In genomic region chr22:48717076-48717810, GRCh38 we compare ENCODE assay signal across 21 cellular contexts.
A peak's percentile ranks its signal among the peaks of the same experiment; 100 is the strongest.
DNase-seq lines count a peak whose midpoint lies in the region; ATAC-seq and TF ChIP-seq lines count a peak whose summit lies in the region.
"Had no signal": no experiment of that assay in that cellular context is flagged by ENCODE, and none has a peak within 500 bp of the region (broad histone marks: within the 10 kb centered on the region; RNA-seq: fewer than 3 reads in every experiment).

No MANE protein-coding gene starts in this region.

- H3K27me3 ChIP-seq in H7 (ENCODE audit: control insufficient read depth, insufficient read depth, low read length) = no peaks in the 10 kb centered on the region
- H3K27me3 ChIP-seq in endodermal cell (ENCODE audit: control insufficient read depth, insufficient read depth, low read length, poor library complexity, severe bottlenecking) = no peaks in the 10 kb centered on the region

- H3K36me3 ChIP-seq in H7 (replicated peaks; ENCODE audit: control insufficient read depth, insufficient read depth, low read length) = no peaks in the 10 kb centered on the region
- H3K36me3 ChIP-seq in endodermal cell (ENCODE audit: control insufficient read depth, insufficient read depth, low read length) = no peaks in the 10 kb centered on the region

- H3K36me3 Mint-ChIP-seq in CD14-positive monocyte (no peaks in the 10 kb centered on the region), endodermal cell (ENCODE audit: low read depth) (peaks cover 22% of the 10 kb centered on the region), osteocyte (ENCODE audit: unreplicated experiment) (peaks cover 7% of the 10 kb centered on the region)
- no peaks in the 10 kb centered on the region for H3K36me3 Mint-ChIP-seq in activated T-helper 2 cell treated with anti-CD3 and anti-CD28 coated beads, Interferon-gamma antibody, Interleukin-2, Interleukin-4, amounts not matched to agents 10 μg/mL and 5 μg/mL and 100 μg/mL, durations not matched to agents 14 hours and 24 hours and 36 hours (ENCODE audit: low read depth)

- no peak overlapping the region for H3K27ac ChIP-seq in endodermal cell (ENCODE audit: low read depth, low read length)
- H3K27ac ChIP-seq: GM23248, PC-9, SK-N-MC had no signal

- H3K27me3 Mint-ChIP-seq in CD14-positive monocyte (ENCODE audit: low read depth in 3 of 3) (peaks cover 0 to 14% (median 2%) of the 10 kb centered on the region in 3 donors), endodermal cell (ENCODE audit: insufficient read depth) (no peaks in the 10 kb centered on the region), osteocyte (ENCODE audit: unreplicated experiment) (no peaks in the 10 kb centered on the region)
- H3K27me3 Mint-ChIP-seq in stimulated activated naive CD8-positive, alpha-beta T cell treated with anti-CD3 and anti-CD28 coated beads, Interleukin-15, amount 100 ng/mL, for 72 hours = peaks cover 46% of the 10 kb centered on the region
- H3K27me3 Mint-ChIP-seq in activated T-helper 2 cell treated with anti-CD3 and anti-CD28 coated beads, Interferon-gamma antibody, Interleukin-2, Interleukin-4, amounts not matched to agents 10 μg/mL and 5 μg/mL and 100 μg/mL, durations not matched to agents 14 hours and 24 hours and 36 hours (ENCODE audit: low read depth) = no peaks in the 10 kb centered on the region

- no peak overlapping the region for H3K4me3 ChIP-seq in H7 (ENCODE audit: insufficient read depth, low read depth, low read length)
- H3K4me3 ChIP-seq in endodermal cell (ENCODE audit: low read length) = no peak overlapping the region
- H3K4me3 ChIP-seq: GM23248, PC-9, SK-N-MC had no signal

- H3K9me3 ChIP-seq in endodermal cell (ENCODE audit: control insufficient read depth, low read length) = peaks cover 6% of the 10 kb centered on the region

- DNase-seq in CD14-positive monocyte (ENCODE audit: low spot score) (peak; percentile 7), H7 (peak; percentile 62), endodermal cell (peak; percentile 73), osteocyte (ENCODE audit: extremely low spot score, unreplicated experiment) (no peak), RKO (ENCODE audit: low spot score) (no peak)
- DNase-seq in stimulated activated naive CD8-positive, alpha-beta T cell treated with anti-CD3 and anti-CD28 coated beads, Interleukin-15, amount 100 ng/mL, for 72 hours = no peak
- DNase-seq in activated T-helper 2 cell treated with anti-CD3 and anti-CD28 coated beads, Interferon-gamma antibody, Interleukin-2, Interleukin-4, amounts not matched to agents 10 μg/mL and 5 μg/mL and 100 μg/mL, durations not matched to agents 14 hours and 24 hours and 36 hours (ENCODE audit: low spot score) = no peak
- DNase-seq: ACHN, AML-193, COR-L47, GM23248, HFFc6, NCI-H1092, NCI-H146, NCI-H2081, NCI-H510A treated with DMSO at 0.1 percent for 48 hours, NCI-H82, PC-9, Right ventricle myocardium superior had no signal

- ATAC-seq in stimulated activated naive CD8-positive, alpha-beta T cell treated with anti-CD3 and anti-CD28 coated beads, Interleukin-15, amount 100 ng/mL, for 72 hours = no peak
- ATAC-seq in GM19463 (IDR thresholded peaks at IDR 0.05; ENCODE audit: unreplicated experiment) = no peak

- TF ChIP-seq CTCF in CD14-positive monocyte (IDR thresholded peaks at IDR 0.05) = no peak
- no peak for TF ChIP-seq CTCF in endodermal cell (conservative IDR thresholded peaks at IDR 0.05)
- no peak for TF ChIP-seq CTCF in osteocyte (IDR thresholded peaks at IDR 0.05)

- no peak overlapping the region for H3K27ac Mint-ChIP-seq in CD14-positive monocyte
- peak overlapping the region; percentile 85 for H3K27ac Mint-ChIP-seq in endodermal cell
- peak overlapping the region; percentile 70 for H3K27ac Mint-ChIP-seq in osteocyte (ENCODE audit: unreplicated experiment)
- H3K27ac Mint-ChIP-seq in stimulated activated naive CD8-positive, alpha-beta T cell treated with anti-CD3 and anti-CD28 coated beads, Interleukin-15, amount 100 ng/mL, for 72 hours = no peak overlapping the region
- no peak overlapping the region for H3K27ac Mint-ChIP-seq in activated T-helper 2 cell treated with anti-CD3 and anti-CD28 coated beads, Interferon-gamma antibody, Interleukin-2, Interleukin-4, amounts not matched to agents 10 μg/mL and 5 μg/mL and 100 μg/mL, durations not matched to agents 14 hours and 24 hours and 36 hours
- H3K27ac Mint-ChIP-seq: HFFc6 had no signal

- no peaks in the 10 kb centered on the region for H3K4me1 Mint-ChIP-seq in CD14-positive monocyte
- H3K4me1 Mint-ChIP-seq in endodermal cell = peaks cover 2% of the 10 kb centered on the region
- peaks cover 21% of the 10 kb centered on the region for H3K4me1 Mint-ChIP-seq in osteocyte (ENCODE audit: unreplicated experiment)
- peaks cover 18% of the 10 kb centered on the region for H3K4me1 Mint-ChIP-seq in stimulated activated naive CD8-positive, alpha-beta T cell treated with anti-CD3 and anti-CD28 coated beads, Interleukin-15, amount 100 ng/mL, for 72 hours
- no peaks in the 10 kb centered on the region for H3K4me1 Mint-ChIP-seq in activated T-helper 2 cell treated with anti-CD3 and anti-CD28 coated beads, Interferon-gamma antibody, Interleukin-2, Interleukin-4, amounts not matched to agents 10 μg/mL and 5 μg/mL and 100 μg/mL, durations not matched to agents 14 hours and 24 hours and 36 hours (ENCODE audit: low read depth)

- H3K9me3 Mint-ChIP-seq in CD14-positive monocyte = peaks cover 0 to 10% (median 4%) of the 10 kb centered on the region in 7 donors
- H3K9me3 Mint-ChIP-seq in endodermal cell = peaks cover 5% of the 10 kb centered on the region
- peaks cover 4% of the 10 kb centered on the region for H3K9me3 Mint-ChIP-seq in osteocyte (ENCODE audit: unreplicated experiment)
- peaks cover 0 to 13% of the 10 kb centered on the region in 2 donors for H3K9me3 Mint-ChIP-seq in stimulated activated naive CD8-positive, alpha-beta T cell treated with anti-CD3 and anti-CD28 coated beads, Interleukin-15, amount 100 ng/mL, for 72 hours
- peaks cover 5% of the 10 kb centered on the region for H3K9me3 Mint-ChIP-seq in activated T-helper 2 cell treated with anti-CD3 and anti-CD28 coated beads, Interferon-gamma antibody, Interleukin-2, Interleukin-4, amounts not matched to agents 10 μg/mL and 5 μg/mL and 100 μg/mL, durations not matched to agents 14 hours and 24 hours and 36 hours

- 84 to 89% methylated on average over 17 to 24 of the region's 24 CpGs for WGBS in endodermal cell (ENCODE audit: insufficient coverage in 1 of 2, insufficient read length in 1 of 2), 2 experiments

- intact Hi-C loops in CD14-positive monocyte (cut with micrococcal nuclease) = no loop called here
- intact Hi-C loops in activated T-helper 2 cell treated with anti-CD3 and anti-CD28 coated beads, Interferon-gamma antibody, Interleukin-2, Interleukin-4, amounts not matched to agents 10 μg/mL and 5 μg/mL and 100 μg/mL, durations not matched to agents 14 hours and 24 hours and 36 hours (cut with micrococcal nuclease) = no loop called here

- H3K4me3 Mint-ChIP-seq in CD14-positive monocyte (no peak overlapping the region), endodermal cell (no peak overlapping the region), osteocyte (ENCODE audit: unreplicated experiment) (peak overlapping the region; percentile 32)
- H3K4me3 Mint-ChIP-seq in stimulated activated naive CD8-positive, alpha-beta T cell treated with anti-CD3 and anti-CD28 coated beads, Interleukin-15, amount 100 ng/mL, for 72 hours = no peak overlapping the region
- no peak overlapping the region for H3K4me3 Mint-ChIP-seq in activated T-helper 2 cell treated with anti-CD3 and anti-CD28 coated beads, Interferon-gamma antibody, Interleukin-2, Interleukin-4, amounts not matched to agents 10 μg/mL and 5 μg/mL and 100 μg/mL, durations not matched to agents 14 hours and 24 hours and 36 hours (ENCODE audit: low read depth)
- H3K4me3 Mint-ChIP-seq: HFFc6 had no signal

- no peak overlapping the region for H3K9ac ChIP-seq in endodermal cell (ENCODE audit: extremely low read depth, low read length, poor library complexity, severe bottlenecking)
- H3K9ac ChIP-seq: GM23248 had no signal

- no peaks in the 10 kb centered on the region for H3K4me1 ChIP-seq in endodermal cell (ENCODE audit: control insufficient read depth, insufficient read depth, low read length)

Comparison
In these comparisons a context has a peak if more than half of its experiments do, and no peak if none do; other contexts are left out.
1. DNase-seq: peak in CD14-positive monocyte (single experiment), H7 (single experiment) and endodermal cell (single experiment); none in osteocyte (single experiment), stimulated activated naive CD8-positive, alpha-beta T cell treated with anti-CD3 and anti-CD28 coated beads, Interleukin-15, amount 100 ng/mL, for 72 hours (0 of 2), RKO (single experiment) and activated T-helper 2 cell treated with anti-CD3 and anti-CD28 coated beads, Interferon-gamma antibody, Interleukin-2, Interleukin-4, amounts not matched to agents 10 μg/mL and 5 μg/mL and 100 μg/mL, durations not matched to agents 14 hours and 24 hours and 36 hours (single experiment).
2. H3K27ac Mint-ChIP-seq: peak in endodermal cell (single experiment) and osteocyte (single experiment); none in CD14-positive monocyte (0 of 7), stimulated activated naive CD8-positive, alpha-beta T cell treated with anti-CD3 and anti-CD28 coated beads, Interleukin-15, amount 100 ng/mL, for 72 hours (0 of 2) and activated T-helper 2 cell treated with anti-CD3 and anti-CD28 coated beads, Interferon-gamma antibody, Interleukin-2, Interleukin-4, amounts not matched to agents 10 μg/mL and 5 μg/mL and 100 μg/mL, durations not matched to agents 14 hours and 24 hours and 36 hours (single experiment).